Comparison of ENCODE assay signal across 16 cellular contexts in the genomic region with DNA sequence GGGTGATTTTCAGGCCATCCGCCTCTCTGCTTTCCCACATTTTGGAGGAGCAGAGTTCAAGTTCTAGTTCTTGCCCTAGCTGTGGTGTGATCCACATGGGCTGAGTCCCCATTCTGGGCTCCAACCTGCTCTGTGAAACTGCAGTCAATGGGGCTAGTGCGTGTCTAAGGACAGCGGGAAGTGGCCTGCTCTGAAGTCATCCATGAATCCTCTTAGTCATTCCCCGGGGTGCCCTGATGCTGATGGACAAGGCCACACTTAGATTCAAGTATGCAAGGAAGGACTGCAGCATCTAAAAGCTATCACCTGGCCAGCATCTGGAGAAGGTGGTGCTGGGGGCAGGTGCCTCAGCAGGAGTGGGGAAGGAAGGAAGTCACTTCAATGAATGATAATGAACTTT.
A peak's percentile ranks its signal among the peaks of the same experiment; 100 is the strongest.
DNase-seq lines count a peak whose midpoint lies in the region; ATAC-seq and TF ChIP-seq lines count a peak whose summit lies in the region.
"Had no signal": no experiment of that assay in that cellular context is flagged by ENCODE, and none has a peak within 500 bp of the region (broad histone marks: within the 10 kb centered on the region; RNA-seq: fewer than 3 reads in every experiment).

No MANE protein-coding gene starts in this region.

- TF ChIP-seq CTCF in foreskin keratinocyte (conservative IDR thresholded peaks at IDR 0.05) (no peak), progenitor cell of endocrine pancreas (IDR thresholded peaks at IDR 0.05; ENCODE audit: unreplicated experiment) (no peak), testis (IDR thresholded peaks at IDR 0.05) (no peak)

- H3K27me3 ChIP-seq in BLaER1 treated with 17β-estradiol and CSF1 and Interleukin-3, amounts not matched to agents 10 nM and 100 nM = no peaks in the 10 kb centered on the region
- H3K27me3 ChIP-seq in foreskin keratinocyte (no peaks in the 10 kb centered on the region), testis (no peaks in the 10 kb centered on the region)

- intact Hi-C loops in activated naive CD4-positive, alpha-beta T cell treated with anti-CD3 and anti-CD28 coated beads for 36 hours (cut with micrococcal nuclease) = no loop called here
- intact Hi-C loops in testis (cut with DNase I; ENCODE audit: low total_unique reads) = no loop called here

- peaks cover 0 to 21% (median 0%) of the 10 kb centered on the region in 11 experiments; a peak in 8 of 22 replicates for H3K9me3 ChIP-seq in BLaER1 treated with 17β-estradiol and CSF1 and Interleukin-3, amounts not matched to agents 10 nM and 100 nM (replicated peaks in 1 of 11)
- H3K9me3 ChIP-seq in testis = no peaks in the 10 kb centered on the region

- H3K4me2 ChIP-seq in BLaER1 treated with 17β-estradiol and CSF1 and Interleukin-3, amounts not matched to agents 10 nM and 100 nM = peak overlapping the region; percentile 3 to 78 (median 64); a peak in 19 of 22 replicates

- peaks cover 22% of the 10 kb centered on the region for H3K27me3 Mint-ChIP-seq in progenitor cell of endocrine pancreas
- peaks cover 10% of the 10 kb centered on the region for H3K27me3 Mint-ChIP-seq in activated naive CD4-positive, alpha-beta T cell treated with anti-CD3 and anti-CD28 coated beads for 36 hours (ENCODE audit: low read depth)
- H3K27me3 Mint-ChIP-seq: B cell had no signal

- no peak overlapping the region for H3K4me3 Mint-ChIP-seq in progenitor cell of endocrine pancreas (ENCODE audit: low read depth)
- H3K4me3 Mint-ChIP-seq in activated naive CD4-positive, alpha-beta T cell treated with anti-CD3 and anti-CD28 coated beads for 36 hours = no peak overlapping the region
- H3K4me3 Mint-ChIP-seq: B cell; CD8-positive, alpha-beta T cell had no signal

- no peaks in the 10 kb centered on the region for H3K36me3 Mint-ChIP-seq in progenitor cell of endocrine pancreas (ENCODE audit: insufficient read depth)
- no peaks in the 10 kb centered on the region for H3K36me3 Mint-ChIP-seq in activated naive CD4-positive, alpha-beta T cell treated with anti-CD3 and anti-CD28 coated beads for 36 hours (ENCODE audit: low read depth)
- H3K36me3 Mint-ChIP-seq: CD8-positive, alpha-beta T cell had no signal

- peak; percentile 19 for ATAC-seq in foreskin keratinocyte
- no peak for ATAC-seq in HG02571 (IDR thresholded peaks at IDR 0.05; ENCODE audit: unreplicated experiment)
- ATAC-seq: CD8-positive, alpha-beta T cell had no signal

- H3K9me3 Mint-ChIP-seq in progenitor cell of endocrine pancreas (ENCODE audit: low read depth) = no peaks in the 10 kb centered on the region
- no peaks in the 10 kb centered on the region for H3K9me3 Mint-ChIP-seq in activated naive CD4-positive, alpha-beta T cell treated with anti-CD3 and anti-CD28 coated beads for 36 hours
- H3K9me3 Mint-ChIP-seq: CD8-positive, alpha-beta T cell had no signal

- TF ChIP-seq POLR2A in testis (IDR thresholded peaks at IDR 0.05) = no peak

- H3K27ac Mint-ChIP-seq in progenitor cell of endocrine pancreas = peak overlapping the region; percentile 59
- no peak overlapping the region for H3K27ac Mint-ChIP-seq in activated naive CD4-positive, alpha-beta T cell treated with anti-CD3 and anti-CD28 coated beads for 36 hours
- H3K27ac Mint-ChIP-seq: B cell; CD8-positive, alpha-beta T cell had no signal

- H3K4me1 ChIP-seq in BLaER1 treated with 17β-estradiol and CSF1 and Interleukin-3, amounts not matched to agents 10 nM and 100 nM = peaks cover 38 to 72% (median 53%) of the 10 kb centered on the region in 10 experiments
- H3K4me1 ChIP-seq in foreskin keratinocyte (peaks cover 6% of the 10 kb centered on the region), testis (no peaks in the 10 kb centered on the region)

- H3K9ac ChIP-seq in BLaER1 treated with 17β-estradiol and CSF1 and Interleukin-3, amounts not matched to agents 10 nM and 100 nM = no peak overlapping the region

- peak; percentile 58 for DNase-seq in RPMI7951 (ENCODE audit: low read depth)
- no peak for DNase-seq in foreskin keratinocyte
- DNase-seq in progenitor cell of endocrine pancreas (ENCODE audit: low spot score, unreplicated experiment) = no peak
- DNase-seq in activated CD4-positive, CD25-positive, alpha-beta regulatory T cell (lab: John Stamatoyannopoulos, UW) = no peak
- DNase-seq in activated naive CD4-positive, alpha-beta T cell treated with anti-CD3 and anti-CD28 coated beads for 36 hours = no peak
- no peak for DNase-seq in testis
- DNase-seq: CD8-positive, alpha-beta T cell; KG1; NCI-H1092 treated with DMSO at 0.1 percent for 48 hours; NCI-H187; NCI-H446 treated with DMSO at 0.1 percent for 48 hours; NCI-H748 treated with DMSO at 0.1 percent for 48 hours; SHP77 treated with DMSO at 0.1 percent for 48 hours had no signal

- peak overlapping the region in 1 of 11 experiments; percentile 9; a peak in 1 of 22 replicates for H3K27ac ChIP-seq in BLaER1 treated with 17β-estradiol and CSF1 and Interleukin-3, amounts not matched to agents 10 nM and 100 nM
- no peak overlapping the region for H3K27ac ChIP-seq in foreskin keratinocyte
- H3K27ac ChIP-seq in testis = no peak overlapping the region

- peaks cover 5% of the 10 kb centered on the region for H3K4me1 Mint-ChIP-seq in progenitor cell of endocrine pancreas (ENCODE audit: low read depth)
- H3K4me1 Mint-ChIP-seq in activated naive CD4-positive, alpha-beta T cell treated with anti-CD3 and anti-CD28 coated beads for 36 hours (ENCODE audit: low read depth) = no peaks in the 10 kb centered on the region
- H3K4me1 Mint-ChIP-seq: B cell had no signal

- no peaks in the 10 kb centered on the region for H3K36me3 ChIP-seq in BLaER1 treated with 17β-estradiol and CSF1 and Interleukin-3, amounts not matched to agents 10 nM and 100 nM
- H3K36me3 ChIP-seq in testis (ENCODE audit: low read depth, missing control alignments) = no peaks in the 10 kb centered on the region

- 89 to 93% methylated on average over 4 of the region's 4 CpGs for WGBS in testis, 2 donors

- H4K20me1 ChIP-seq in BLaER1 treated with 17β-estradiol and CSF1 and Interleukin-3, amounts not matched to agents 10 nM and 100 nM = no peaks in the 10 kb centered on the region

- CTCF ChIA-PET in activated naive CD4-positive, alpha-beta T cell treated with anti-CD3 and anti-CD28 coated beads for 36 hours (lab: Charles Lee) = no interaction called here

- no peak overlapping the region for H3K4me3 ChIP-seq in BLaER1 treated with 17β-estradiol and CSF1 and Interleukin-3, amounts not matched to agents 10 nM and 100 nM
- H3K4me3 ChIP-seq in testis = no peak overlapping the region
